Comparison of ENCODE assay signal across 1 cellular context in genomic region chr6:5205877-5206840, GRCh38.
TF ChIP-seq lines count a peak whose summit lies in the region.

No MANE protein-coding gene starts in this region.

TF ChIP-seq in WTC11, 78 proteins besides CTCF, POLR2A, EP300 and RAD21 (continued from another document):
- no peak for TF ChIP-seq STAT6 (CRISPR knock-in tag; conservative IDR thresholded peaks at IDR 0.05; ENCODE audit: low read depth)
